In genomic region chr5:76303917-76304316, GRCh38 we compare ENCODE assay signal across 8 cellular contexts.
DNase-seq lines count a peak whose midpoint lies in the region; ATAC-seq and TF ChIP-seq lines count a peak whose summit lies in the region.

No MANE protein-coding gene starts in this region.

- 66% methylated on average over 7 of the region's 7 CpGs for WGBS in mammary epithelial cell (ENCODE audit: low coverage, missing lambda C conversion rate)

- DNase-seq in NCI-H510A (lab: John Stamatoyannopoulos, UW) = peak; percentile 62
- peak; percentile 93 for DNase-seq in mammary epithelial cell
- no peak for DNase-seq in 8988T
- no peak for DNase-seq in RKO (ENCODE audit: low spot score)
- no peak for DNase-seq in upper lobe of right lung
- DNase-seq in BE2C = no peak

- H3K27me3 ChIP-seq in BLaER1 (no peaks in the 10 kb centered on the region), mammary epithelial cell (ENCODE audit: insufficient read depth, low read length) (peaks cover 1% of the 10 kb centered on the region), upper lobe of right lung (no peaks in the 10 kb centered on the region), BE2C (no peaks in the 10 kb centered on the region)

- CTCF ChIA-PET in mammary epithelial cell (lab: Charles Lee; ENCODE audit: low non-redundant PET) = no interaction called here

- H3K27ac ChIP-seq in BLaER1 = no peak overlapping the region
- H3K27ac ChIP-seq in mammary epithelial cell (ENCODE audit: insufficient read depth, low read depth, low read length) = no peak overlapping the region
- no peak overlapping the region for H3K27ac ChIP-seq in upper lobe of right lung

- ATAC-seq in GM19452 (IDR thresholded peaks at IDR 0.05; ENCODE audit: unreplicated experiment) (peak; percentile 60), upper lobe of right lung (no peak)

- H2AFZ ChIP-seq in mammary epithelial cell (ENCODE audit: low read depth, low read length) = no peak overlapping the region

- H3K79me2 ChIP-seq in mammary epithelial cell (ENCODE audit: insufficient read depth, low read length) = no peaks in the 10 kb centered on the region

- H3K4me3 ChIP-seq in BLaER1 (no peak overlapping the region), mammary epithelial cell (replicated peaks in 1 of 3; ENCODE audit: insufficient read depth in 1 of 3, low read depth in 2 of 3, low read length in 3 of 3) (no peak overlapping the region), upper lobe of right lung (no peak overlapping the region), BE2C (ENCODE audit: low read depth, low read length) (no peak overlapping the region)

- H3K4me1 ChIP-seq in BLaER1 = peaks cover 35% of the 10 kb centered on the region
- no peaks in the 10 kb centered on the region for H3K4me1 ChIP-seq in mammary epithelial cell (ENCODE audit: insufficient read depth, low read length)
- peaks cover 4% of the 10 kb centered on the region for H3K4me1 ChIP-seq in upper lobe of right lung
- H3K4me1 ChIP-seq in BE2C = no peaks in the 10 kb centered on the region

- H3K4me2 ChIP-seq in BLaER1 (peak overlapping the region; percentile 54), mammary epithelial cell (ENCODE audit: insufficient read depth, low read depth, low read length) (no peak overlapping the region)

- H3K9me3 ChIP-seq in BLaER1 = peaks cover 4% of the 10 kb centered on the region; the same call in 1 of the 2 replicates
- H3K9me3 ChIP-seq in mammary epithelial cell (replicated peaks; ENCODE audit: insufficient read depth, low read length) = no peaks in the 10 kb centered on the region
- H3K9me3 ChIP-seq in upper lobe of right lung = no peaks in the 10 kb centered on the region
- no peaks in the 10 kb centered on the region for H3K9me3 ChIP-seq in BE2C

- in situ Hi-C loops in mammary epithelial cell (cut with MboI; ENCODE audit: low sequenced_read_pairs in 2 of 2) = no loop called here

- intact Hi-C loops in mammary epithelial cell (cut with micrococcal nuclease) (no loop called here), upper lobe of right lung (cut with DNase I) (no loop called here)

- dilution Hi-C loops in mammary epithelial cell (cut with HindIII; ENCODE audit: low sequenced_read_pairs) = no loop called here

- no TSS peak for BruUV-seq in mammary epithelial cell (replicated peaks; lab: Mats Ljungman, UMichigan)

- H3K9ac ChIP-seq in BLaER1 = no peak overlapping the region
- H3K9ac ChIP-seq in mammary epithelial cell (ENCODE audit: insufficient read depth, low read length) = no peak overlapping the region

- no peak for TF ChIP-seq CTCF in mammary epithelial cell (conservative IDR thresholded peaks at IDR 0.05 in 1 of 2, IDR thresholded peaks at IDR 0.05 in 1 of 2; ENCODE audit: extremely low read depth in 1 of 2, insufficient read depth in 1 of 2, low read depth in 1 of 2, low read length in 2 of 2)
- no peak for TF ChIP-seq CTCF in upper lobe of right lung (IDR thresholded peaks at IDR 0.05)
- TF ChIP-seq CTCF in BE2C (IDR thresholded peaks at IDR 0.05; ENCODE audit: low read depth, low read length) = no peak

- no peaks in the 10 kb centered on the region for H4K20me1 ChIP-seq in BLaER1
- no peaks in the 10 kb centered on the region for H4K20me1 ChIP-seq in mammary epithelial cell (ENCODE audit: insufficient read depth, low read length)

- H3K36me3 ChIP-seq in BLaER1 = no peaks in the 10 kb centered on the region
- H3K36me3 ChIP-seq in mammary epithelial cell (ENCODE audit: insufficient read depth, low read length) = no peaks in the 10 kb centered on the region
- H3K36me3 ChIP-seq in upper lobe of right lung = no peaks in the 10 kb centered on the region
- no peaks in the 10 kb centered on the region for H3K36me3 ChIP-seq in BE2C

Comparison
In these comparisons a context has a peak if more than half of its experiments do, and no peak if none do; other contexts are left out.
1. DNase-seq: peak in NCI-H510A (single experiment) and mammary epithelial cell (single experiment); none in 8988T (single experiment), RKO (single experiment), upper lobe of right lung (single experiment) and BE2C (single experiment).